ENCODE assay signal across 7 cellular contexts in the genomic region with DNA sequence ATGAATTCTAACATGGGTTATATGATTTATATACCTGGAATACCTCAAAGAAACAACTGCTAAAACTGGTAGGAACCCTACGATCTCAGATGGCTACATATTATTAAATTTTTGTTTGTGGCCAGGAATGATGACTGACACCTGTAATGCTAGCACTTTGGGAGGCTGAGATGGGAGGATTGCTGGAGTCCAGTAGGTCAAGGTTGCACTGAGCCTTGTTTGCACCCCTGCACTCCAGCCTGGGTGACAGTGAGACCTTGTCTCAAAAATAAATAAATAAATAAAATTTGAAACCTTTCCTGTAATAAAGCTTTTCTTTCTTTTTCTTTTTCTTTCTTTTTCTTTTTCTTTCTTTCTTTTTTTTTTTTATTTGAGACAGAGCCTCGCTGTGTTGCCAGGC.
"Had no signal": no experiment of that assay in that cellular context is flagged by ENCODE, and none has a peak within 500 bp of the region (broad histone marks: within the 10 kb centered on the region; RNA-seq: fewer than 3 reads in every experiment).

No MANE protein-coding gene starts in this region.

- H3K27ac Mint-ChIP-seq: IgD-negative memory B cell had no signal

- FAIRE-seq: HTR-8/SVneo had no signal

- H3K4me3 ChIP-seq: K562 had no signal

- H3K27ac ChIP-seq: HL-60 had no signal

- H3K27me3 Mint-ChIP-seq: IgD-negative memory B cell had no signal

- ATAC-seq: K562 had no signal

- DNase-seq: IMR-90, KBM-7, KG1 had no signal

- H3K36me3 Mint-ChIP-seq: IgD-negative memory B cell had no signal

- H3K4me3 Mint-ChIP-seq: IgD-negative memory B cell had no signal
